Comparison of ENCODE assay signal across 8 cellular contexts in genomic region chr2:7203056-7203467, GRCh38.
A peak's percentile ranks its signal among the peaks of the same experiment; 100 is the strongest.
DNase-seq lines count a peak whose midpoint lies in the region; ATAC-seq and TF ChIP-seq lines count a peak whose summit lies in the region.

No MANE protein-coding gene starts in this region.

- H3K4me3 ChIP-seq in Caco-2 (ENCODE audit: low read depth, low read length), result no peak overlapping the region
- H3K4me3 ChIP-seq in dorsolateral prefrontal cortex, result no peak overlapping the region

- H3K36me3 Mint-ChIP-seq in Caco-2 (ENCODE audit: insufficient read depth, unreplicated experiment), result no peaks in the 10 kb centered on the region
- peaks cover 3% of the 10 kb centered on the region for H3K36me3 Mint-ChIP-seq in mesothelial cell of epicardium

- TF ChIP-seq CTCF in Caco-2 (IDR thresholded peaks at IDR 0.05; ENCODE audit: insufficient read depth in 1 of 2, low read depth in 1 of 2, low read length in 1 of 2, severe bottlenecking in 1 of 2, unreplicated experiment in 1 of 2) (peak; percentile 84 to 92), dorsolateral prefrontal cortex (IDR thresholded peaks at IDR 0.05 in 54 of 56, conservative IDR thresholded peaks at IDR 0.05 in 2 of 56; ENCODE audit: low read depth in 1 of 56, partially characterized antibody in 56 of 56) (peak; percentile 75 to 99 (median 90)), mesothelial cell of epicardium (IDR thresholded peaks at IDR 0.05; ENCODE audit: unreplicated experiment) (peak; percentile 99)

- intact Hi-C loops in Caco-2 (cut with micrococcal nuclease; ENCODE audit: unreplicated experiment) (loop anchor here (1.0 to 5.0 kb wide), 5 partner anchors 86 to 174 kb away; no protein-coding TSS in a partner anchor), dorsolateral prefrontal cortex (cut with DNase I) (loop anchor here (5.0 to 10.0 kb wide), 3 partner anchors 222 to 1492 kb away; no protein-coding TSS in a partner anchor)

- H3K27ac Mint-ChIP-seq in Caco-2 (ENCODE audit: unreplicated experiment) (no peak overlapping the region), mesothelial cell of epicardium (peak overlapping the region; percentile 47)

- DNase-seq in Caco-2 (peak in 1 of 2 experiments; percentile 59), HEK293T (ENCODE audit: extremely low spot score) (peak; percentile 54), NCI-H510A (lab: John Stamatoyannopoulos, UW) (peak; percentile 17), dorsolateral prefrontal cortex (peak in 7 of 10 donors; percentile 49 to 79 (median 61)), mesothelial cell of epicardium (ENCODE audit: low spot score in 2 of 2, unreplicated experiment in 2 of 2) (peak in 1 of 2 experiments; percentile 70)
- peak; percentile 53 for DNase-seq in activated CD4-positive, alpha-beta T cell treated with anti-CD3 and anti-CD28 coated beads, Interleukin-2, amount 50 U/mL, for 1 hour
- DNase-seq in stimulated activated CD8-positive, alpha-beta memory T cell treated with anti-CD3 and anti-CD28 coated beads, Interleukin-4, amount 100 ng/mL, for 24 hours (ENCODE audit: low read depth), result peak; percentile 35

- ATAC-seq in HG03108 (IDR thresholded peaks at IDR 0.05; ENCODE audit: unreplicated experiment), result no peak

- H3K4me3 Mint-ChIP-seq in Caco-2 (ENCODE audit: unreplicated experiment), result no peak overlapping the region
- H3K4me3 Mint-ChIP-seq in mesothelial cell of epicardium, result no peak overlapping the region

- POLR2A ChIA-PET in Caco-2 (lab: Charles Lee) (no interaction called here), HEK293T (lab: Yijun Ruan, JAX) (no interaction called here)

- H3K27me3 Mint-ChIP-seq in Caco-2 (ENCODE audit: insufficient read depth, unreplicated experiment), result peaks cover 14% of the 10 kb centered on the region
- no peaks in the 10 kb centered on the region for H3K27me3 Mint-ChIP-seq in mesothelial cell of epicardium (ENCODE audit: low read depth)

- BruUV-seq in Caco-2 (replicated peaks; lab: Mats Ljungman, UMichigan), result no TSS peak

- CTCF ChIA-PET in Caco-2 (lab: Charles Lee) (interaction anchor here (0.7 kb wide), 2 partner anchors 16 to 83 kb away, joined by 6 to 7 read pairs; no protein-coding TSS in a partner anchor), HEK293T (lab: Yijun Ruan, JAX) (interaction anchor here (1.3 kb wide), 1 partner anchor 80 kb away, joined by 3 read pairs; no protein-coding TSS in a partner anchor)

- H3K9me3 ChIP-seq in Caco-2, result no peaks in the 10 kb centered on the region

- H3K4me1 Mint-ChIP-seq in Caco-2 (ENCODE audit: low read depth, unreplicated experiment), result no peaks in the 10 kb centered on the region
- peaks cover 9% of the 10 kb centered on the region for H3K4me1 Mint-ChIP-seq in mesothelial cell of epicardium

- H3K36me3 ChIP-seq in Caco-2 (ENCODE audit: control insufficient read depth, insufficient read depth, low read length), result no peaks in the 10 kb centered on the region

- H3K9me3 Mint-ChIP-seq in Caco-2 (ENCODE audit: unreplicated experiment) (peaks cover 8% of the 10 kb centered on the region), mesothelial cell of epicardium (peaks cover 4% of the 10 kb centered on the region)

- H3K27me3 ChIP-seq in Caco-2 (replicated peaks; ENCODE audit: control insufficient read depth, insufficient read depth, low read length), result no peaks in the 10 kb centered on the region
- H3K27me3 ChIP-seq in dorsolateral prefrontal cortex, result no peaks in the 10 kb centered on the region

- peak overlapping the region in 9 of 59 donors; percentile 6 to 53 (median 31) for H3K27ac ChIP-seq in dorsolateral prefrontal cortex

- H3K4me1 ChIP-seq in Caco-2, result no peaks in the 10 kb centered on the region

TF ChIP-seq in HEK293T, 16 proteins besides CTCF, POLR2A, EP300 and RAD21:
- no peak for TF ChIP-seq FOXA1 (IDR thresholded peaks at IDR 0.05)
- TF ChIP-seq FOXK2 (IDR thresholded peaks at IDR 0.05), result no peak
- no peak for TF ChIP-seq ELF4 (IDR thresholded peaks at IDR 0.05)
- no peak for TF ChIP-seq TARDBP (IDR thresholded peaks at IDR 0.05)
- TF ChIP-seq SP1 (IDR thresholded peaks at IDR 0.05), result no peak
- TF ChIP-seq HDGF (IDR thresholded peaks at IDR 0.05; ENCODE audit: borderline replicate concordance), result no peak
- TF ChIP-seq SUZ12 (IDR thresholded peaks at IDR 0.05), result no peak
- TF ChIP-seq ZNF384 (IDR thresholded peaks at IDR 0.05), result no peak
- no peak for TF ChIP-seq LEF1 (IDR thresholded peaks at IDR 0.05; ENCODE audit: borderline replicate concordance)
- no peak for TF ChIP-seq L3MBTL2 (conservative IDR thresholded peaks at IDR 0.05)
- TF ChIP-seq, protein P1, sequence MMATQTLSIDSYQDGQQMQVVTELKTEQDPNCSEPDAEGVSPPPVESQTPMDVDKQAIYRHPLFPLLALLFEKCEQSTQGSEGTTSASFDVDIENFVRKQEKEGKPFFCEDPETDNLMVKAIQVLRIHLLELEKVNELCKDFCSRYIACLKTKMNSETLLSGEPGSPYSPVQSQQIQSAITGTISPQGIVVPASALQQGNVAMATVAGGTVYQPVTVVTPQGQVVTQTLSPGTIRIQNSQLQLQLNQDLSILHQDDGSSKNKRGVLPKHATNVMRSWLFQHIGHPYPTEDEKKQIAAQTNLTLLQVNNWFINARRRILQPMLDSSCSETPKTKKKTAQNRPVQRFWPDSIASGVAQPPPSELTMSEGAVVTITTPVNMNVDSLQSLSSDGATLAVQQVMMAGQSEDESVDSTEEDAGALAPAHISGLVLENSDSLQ (IDR thresholded peaks at IDR 0.05), result no peak
- TF ChIP-seq CTBP1 (IDR thresholded peaks at IDR 0.05; ENCODE audit: borderline replicate concordance), result no peak
- no peak for TF ChIP-seq NFRKB (IDR thresholded peaks at IDR 0.05)
- TF ChIP-seq FOXM1 (IDR thresholded peaks at IDR 0.05; ENCODE audit: borderline replicate concordance), result no peak
- no peak for TF ChIP-seq BHLHE40 (IDR thresholded peaks at IDR 0.05; ENCODE audit: borderline replicate concordance)
- TF ChIP-seq ARNT (IDR thresholded peaks at IDR 0.05), result no peak
